Comparison of ENCODE assay signal across 15 cellular contexts in genomic region chr7:50196719-50197118, GRCh38.
DNase-seq lines count a peak whose midpoint lies in the region; ATAC-seq and TF ChIP-seq lines count a peak whose summit lies in the region.
"Had no signal": no experiment of that assay in that cellular context is flagged by ENCODE, and none has a peak within 500 bp of the region (broad histone marks: within the 10 kb centered on the region; RNA-seq: fewer than 3 reads in every experiment).

No MANE protein-coding gene starts in this region.

- H3K4me3 ChIP-seq in DND-41 (ENCODE audit: low read depth in 1 of 2, low read length in 2 of 2) (no peak overlapping the region), smooth muscle cell (no peak overlapping the region)
- H3K4me3 ChIP-seq: GM23338 had no signal

- no peaks in the 10 kb centered on the region for H3K9me3 Mint-ChIP-seq in activated CD4-positive, alpha-beta memory T cell treated with anti-CD3 and anti-CD28 coated beads for 36 hours
- H3K9me3 Mint-ChIP-seq in activated CD4-positive, alpha-beta memory T cell treated with anti-CD3 and anti-CD28 coated beads, Interleukin-2, amount 10 ng/mL, durations not matched to agents 7 days and 5 days, result no peaks in the 10 kb centered on the region
- no peaks in the 10 kb centered on the region for H3K9me3 Mint-ChIP-seq in activated T-helper 1 cell treated with anti-CD3 and anti-CD28 coated beads, Interleukin-12 subunit alpha, Interleukin-12 subunit beta, Interleukin-2, Interleukin-4 antibody, amounts not matched to agents 30 ng/mL and 10 ng/mL and 1 ng/mL, durations not matched to agents 14 hours and 24 hours and 36 hours
- H3K9me3 Mint-ChIP-seq: GM23338 had no signal

- intact Hi-C loops in activated CD4-positive, alpha-beta memory T cell treated with anti-CD3 and anti-CD28 coated beads for 36 hours (cut with micrococcal nuclease), result loop anchor here (1.0 to 2.0 kb wide), 4 partner anchors 13 to 252 kb away; no protein-coding TSS in a partner anchor
- intact Hi-C loops in activated T-helper 1 cell treated with anti-CD3 and anti-CD28 coated beads, Interleukin-12 subunit alpha, Interleukin-12 subunit beta, Interleukin-2, Interleukin-4 antibody, amounts not matched to agents 30 ng/mL and 10 ng/mL and 1 ng/mL, durations not matched to agents 14 hours and 24 hours and 36 hours (cut with micrococcal nuclease), result loop anchor here (1.0 to 2.0 kb wide), 3 partner anchors 48 to 252 kb away; no protein-coding TSS in a partner anchor

- H3K27me3 ChIP-seq in DND-41 (ENCODE audit: insufficient read depth, low read length, poor library complexity) (no peaks in the 10 kb centered on the region), smooth muscle cell (ENCODE audit: low read depth) (peaks cover 18% of the 10 kb centered on the region)

- TF ChIP-seq CTCF in DND-41 (IDR thresholded peaks at IDR 0.05; ENCODE audit: borderline replicate concordance, extremely low read depth, low read length, poor library complexity, severe bottlenecking), result no peak
- no peak for TF ChIP-seq CTCF in smooth muscle cell (IDR thresholded peaks at IDR 0.05; ENCODE audit: borderline replicate concordance, insufficient read depth, poor library complexity, severe bottlenecking)

- H3K4me1 ChIP-seq in DND-41 (ENCODE audit: insufficient read depth, low read length) (no peaks in the 10 kb centered on the region), smooth muscle cell (ENCODE audit: low read depth) (no peaks in the 10 kb centered on the region)

- H3K4me3 Mint-ChIP-seq in activated CD4-positive, alpha-beta memory T cell treated with anti-CD3 and anti-CD28 coated beads for 36 hours, result no peak overlapping the region
- no peak overlapping the region for H3K4me3 Mint-ChIP-seq in activated CD4-positive, alpha-beta memory T cell treated with anti-CD3 and anti-CD28 coated beads, Interleukin-2, amount 10 ng/mL, durations not matched to agents 7 days and 5 days
- H3K4me3 Mint-ChIP-seq in activated T-helper 1 cell treated with anti-CD3 and anti-CD28 coated beads, Interleukin-12 subunit alpha, Interleukin-12 subunit beta, Interleukin-2, Interleukin-4 antibody, amounts not matched to agents 30 ng/mL and 10 ng/mL and 1 ng/mL, durations not matched to agents 14 hours and 24 hours and 36 hours, result no peak overlapping the region
- H3K4me3 Mint-ChIP-seq: GM23338 had no signal

- no peaks in the 10 kb centered on the region for H3K36me3 Mint-ChIP-seq in activated CD4-positive, alpha-beta memory T cell treated with anti-CD3 and anti-CD28 coated beads for 36 hours
- no peaks in the 10 kb centered on the region for H3K36me3 Mint-ChIP-seq in activated CD4-positive, alpha-beta memory T cell treated with anti-CD3 and anti-CD28 coated beads, Interleukin-2, amount 10 ng/mL, durations not matched to agents 7 days and 5 days (ENCODE audit: low read depth)
- H3K36me3 Mint-ChIP-seq in activated T-helper 1 cell treated with anti-CD3 and anti-CD28 coated beads, Interleukin-12 subunit alpha, Interleukin-12 subunit beta, Interleukin-2, Interleukin-4 antibody, amounts not matched to agents 30 ng/mL and 10 ng/mL and 1 ng/mL, durations not matched to agents 14 hours and 24 hours and 36 hours (ENCODE audit: low read depth), result no peaks in the 10 kb centered on the region

- H3K9ac ChIP-seq in DND-41 (ENCODE audit: low read depth, low read length), result no peak overlapping the region
- H3K9ac ChIP-seq in smooth muscle cell (ENCODE audit: low read depth), result no peak overlapping the region

- H2AFZ ChIP-seq in DND-41 (ENCODE audit: low read depth, low read length) (no peak overlapping the region), smooth muscle cell (ENCODE audit: low read depth) (no peak overlapping the region)

- H3K4me2 ChIP-seq in DND-41 (ENCODE audit: insufficient read depth, low read length), result no peak overlapping the region
- peak overlapping the region; percentile 30 for H3K4me2 ChIP-seq in smooth muscle cell
- H3K4me2 ChIP-seq: GM23338 had no signal

- POLR2A ChIA-PET in activated CD4-positive, alpha-beta memory T cell treated with anti-CD3 and anti-CD28 coated beads for 36 hours (lab: Charles Lee), result interaction anchor here (0.8 to 1.1 kb wide), 2 partner anchors 10 to 69 kb away, joined by 3 read pairs; no protein-coding TSS in a partner anchor
- POLR2A ChIA-PET in activated CD4-positive, alpha-beta memory T cell treated with anti-CD3 and anti-CD28 coated beads, Interleukin-2, amount 10 ng/mL, durations not matched to agents 7 days and 5 days (lab: Charles Lee), result interaction anchor here (1.1 to 1.2 kb wide), 2 partner anchors 8 to 181 kb away, joined by 3 read pairs; no protein-coding TSS in a partner anchor

- peak overlapping the region; percentile 58 for H3K27ac Mint-ChIP-seq in activated CD4-positive, alpha-beta memory T cell treated with anti-CD3 and anti-CD28 coated beads for 36 hours
- H3K27ac Mint-ChIP-seq in activated CD4-positive, alpha-beta memory T cell treated with anti-CD3 and anti-CD28 coated beads, Interleukin-2, amount 10 ng/mL, durations not matched to agents 7 days and 5 days, result no peak overlapping the region
- peak overlapping the region; percentile 80 for H3K27ac Mint-ChIP-seq in activated T-helper 1 cell treated with anti-CD3 and anti-CD28 coated beads, Interleukin-12 subunit alpha, Interleukin-12 subunit beta, Interleukin-2, Interleukin-4 antibody, amounts not matched to agents 30 ng/mL and 10 ng/mL and 1 ng/mL, durations not matched to agents 14 hours and 24 hours and 36 hours
- H3K27ac Mint-ChIP-seq: GM23338 had no signal

- no peaks in the 10 kb centered on the region for H3K79me2 ChIP-seq in DND-41 (ENCODE audit: insufficient read depth, low read length)
- no peaks in the 10 kb centered on the region for H3K79me2 ChIP-seq in smooth muscle cell (ENCODE audit: low read depth)

- peaks cover 2% of the 10 kb centered on the region for H3K27me3 Mint-ChIP-seq in activated CD4-positive, alpha-beta memory T cell treated with anti-CD3 and anti-CD28 coated beads for 36 hours
- peaks cover 26% of the 10 kb centered on the region for H3K27me3 Mint-ChIP-seq in activated CD4-positive, alpha-beta memory T cell treated with anti-CD3 and anti-CD28 coated beads, Interleukin-2, amount 10 ng/mL, durations not matched to agents 7 days and 5 days
- peaks cover 25% of the 10 kb centered on the region for H3K27me3 Mint-ChIP-seq in activated T-helper 1 cell treated with anti-CD3 and anti-CD28 coated beads, Interleukin-12 subunit alpha, Interleukin-12 subunit beta, Interleukin-2, Interleukin-4 antibody, amounts not matched to agents 30 ng/mL and 10 ng/mL and 1 ng/mL, durations not matched to agents 14 hours and 24 hours and 36 hours (ENCODE audit: insufficient read depth)

- H3K36me3 ChIP-seq in DND-41 (ENCODE audit: insufficient read depth, low read length), result no peaks in the 10 kb centered on the region
- H3K36me3 ChIP-seq in smooth muscle cell (ENCODE audit: low read depth), result no peaks in the 10 kb centered on the region

- DNase-seq in activated CD4-positive, alpha-beta memory T cell treated with anti-CD3 and anti-CD28 coated beads for 36 hours, result no peak
- no peak for DNase-seq in activated CD4-positive, alpha-beta memory T cell treated with anti-CD3 and anti-CD28 coated beads, Interleukin-2, amount 10 ng/mL, durations not matched to agents 7 days and 5 days
- no peak for DNase-seq in DND-41
- no peak for DNase-seq in activated T-helper 1 cell treated with anti-CD3 and anti-CD28 coated beads, Interleukin-12 subunit alpha, Interleukin-12 subunit beta, Interleukin-2, Interleukin-4 antibody, amounts not matched to agents 30 ng/mL and 10 ng/mL and 1 ng/mL, durations not matched to agents 14 hours and 24 hours and 36 hours (ENCODE audit: low spot score)
- DNase-seq in smooth muscle cell (lab: John Stamatoyannopoulos, UW; ENCODE audit: unreplicated experiment), result no peak
- DNase-seq: Calu3, GF-D8, KG1, NCI-H1048, NCI-H146, NCI-H2081 treated with DMSO at 0.1 percent for 48 hours, NCI-H526 treated with DMSO at 0.1 percent for 48 hours had no signal

- CTCF ChIA-PET in activated CD4-positive, alpha-beta memory T cell treated with anti-CD3 and anti-CD28 coated beads for 36 hours (lab: Charles Lee), result interaction anchor here (0.8 to 1.5 kb wide), 4 partner anchors 9 to 224 kb away, joined by 3 to 7 read pairs (median 4); no protein-coding TSS in a partner anchor
- CTCF ChIA-PET in activated CD4-positive, alpha-beta memory T cell treated with anti-CD3 and anti-CD28 coated beads, Interleukin-2, amount 10 ng/mL, durations not matched to agents 7 days and 5 days (lab: Charles Lee), result interaction anchor here (0.8 to 1.6 kb wide), 3 partner anchors 9 to 222 kb away, joined by 4 read pairs; no protein-coding TSS in a partner anchor

- peaks cover 6% of the 10 kb centered on the region for H3F3A ChIP-seq in smooth muscle cell (ENCODE audit: low read depth)

- H3K27ac ChIP-seq in DND-41 (ENCODE audit: low read length) (no peak overlapping the region), smooth muscle cell (ENCODE audit: low read depth) (no peak overlapping the region)

- H4K20me1 ChIP-seq in DND-41 (ENCODE audit: insufficient read depth, low read length), result no peaks in the 10 kb centered on the region
- no peaks in the 10 kb centered on the region for H4K20me1 ChIP-seq in smooth muscle cell (ENCODE audit: low read depth)

- peak; percentile 49; the same call in 1 of the 3 replicates for ATAC-seq in DND-41 (ENCODE audit: insufficient read depth, low read depth)
- no peak for ATAC-seq in GM19395 (IDR thresholded peaks at IDR 0.05; ENCODE audit: unreplicated experiment)
- no peak for ATAC-seq in HG03025 (IDR thresholded peaks at IDR 0.05; ENCODE audit: low FRiP score, unreplicated experiment)

- H3K4me1 Mint-ChIP-seq in activated CD4-positive, alpha-beta memory T cell treated with anti-CD3 and anti-CD28 coated beads for 36 hours (ENCODE audit: low read depth), result peaks cover 30% of the 10 kb centered on the region
- H3K4me1 Mint-ChIP-seq in activated CD4-positive, alpha-beta memory T cell treated with anti-CD3 and anti-CD28 coated beads, Interleukin-2, amount 10 ng/mL, durations not matched to agents 7 days and 5 days, result peaks cover 16% of the 10 kb centered on the region
- peaks cover 31% of the 10 kb centered on the region for H3K4me1 Mint-ChIP-seq in activated T-helper 1 cell treated with anti-CD3 and anti-CD28 coated beads, Interleukin-12 subunit alpha, Interleukin-12 subunit beta, Interleukin-2, Interleukin-4 antibody, amounts not matched to agents 30 ng/mL and 10 ng/mL and 1 ng/mL, durations not matched to agents 14 hours and 24 hours and 36 hours (ENCODE audit: low read depth)

- 27% methylated on average over 3 of the region's 3 CpGs for WGBS in smooth muscle cell (ENCODE audit: low lambda C conversion rate)

- no peaks in the 10 kb centered on the region for H3K9me3 ChIP-seq in DND-41 (ENCODE audit: insufficient read depth, low read length, severe bottlenecking)
- no peaks in the 10 kb centered on the region for H3K9me3 ChIP-seq in smooth muscle cell (replicated peaks; ENCODE audit: low read depth)
